9 cellular contexts compared by ENCODE assay signal in the genomic region with DNA sequence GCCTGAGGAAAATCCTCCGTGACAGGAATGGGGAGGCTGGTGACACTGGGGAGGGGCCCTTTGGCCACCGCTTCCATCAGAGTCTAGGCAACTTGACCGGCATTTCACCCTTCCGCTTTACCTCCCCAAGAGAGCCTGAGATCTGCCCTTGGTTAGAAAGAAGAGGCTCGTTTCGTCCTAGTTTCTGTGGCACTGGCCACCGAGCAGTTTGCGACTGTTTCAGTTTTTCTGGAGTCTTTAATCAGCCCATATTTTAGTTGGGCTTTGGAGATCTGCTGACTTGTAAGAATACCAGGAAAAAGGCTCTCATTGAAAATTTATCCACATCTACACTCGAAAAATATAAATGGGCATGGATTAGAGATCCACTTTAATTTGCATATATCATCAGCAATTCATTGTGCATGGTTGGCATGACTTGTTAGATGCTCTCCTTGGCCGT. TPM values are rescaled to one million over a fixed set of nuclear protein-coding genes. Genes with fewer than 3 reads are reported as not detected.
A peak's percentile ranks its signal among the peaks of the same experiment; 100 is the strongest.
DNase-seq lines count a peak whose midpoint lies in the region; ATAC-seq, FAIRE-seq and TF ChIP-seq lines count a peak whose summit lies in the region.
"Had no signal": no experiment of that assay in that cellular context is flagged by ENCODE, and none has a peak within 500 bp of the region (broad histone marks: within the 10 kb centered on the region; RNA-seq: fewer than 3 reads in every experiment).

No MANE protein-coding gene starts in this region.

- no peaks in the 10 kb centered on the region for H3K9me3 Mint-ChIP-seq in activated CD4-positive, alpha-beta T cell treated with anti-CD3 and anti-CD28 coated beads for 36 hours (ENCODE audit: low read depth)

- CTCF ChIA-PET in activated CD4-positive, alpha-beta T cell treated with anti-CD3 and anti-CD28 coated beads for 36 hours (lab: Charles Lee) = no interaction called here

- H3K27me3 ChIP-seq in adipocyte (replicated peaks; ENCODE audit: control insufficient read depth, insufficient read depth, low read length) = no peaks in the 10 kb centered on the region
- no peaks in the 10 kb centered on the region for H3K27me3 ChIP-seq in thoracic aorta (replicated peaks; ENCODE audit: insufficient read depth)

- intact Hi-C loops in activated CD4-positive, alpha-beta T cell treated with anti-CD3 and anti-CD28 coated beads for 36 hours (cut with DNase I, micrococcal nuclease) = loop anchor here in 1 of 2 experiments (5.0 kb wide), 1 partner anchor 217 kb away; the partner anchor contains the start of gene ACTR6
- intact Hi-C loops in kidney (cut with DNase I) = no loop called here

- POLR2A ChIA-PET in activated CD4-positive, alpha-beta T cell treated with anti-CD3 and anti-CD28 coated beads for 36 hours (lab: Charles Lee) = no interaction called here

- no peaks in the 10 kb centered on the region for H3K36me3 ChIP-seq in adipocyte (ENCODE audit: control insufficient read depth, insufficient read depth, low read length, severe bottlenecking)
- H3K36me3 ChIP-seq in kidney (ENCODE audit: control insufficient read depth in 1 of 2, insufficient read depth in 2 of 2, low read length in 2 of 2) = no peaks in the 10 kb centered on the region
- H3K36me3 ChIP-seq in thoracic aorta = no peaks in the 10 kb centered on the region

- H3K4me3 ChIP-seq in adipocyte (ENCODE audit: low read length) (peak overlapping the region; percentile 88), kidney (ENCODE audit: low read length in 2 of 2) (peak overlapping the region; percentile 73 to 78), thoracic aorta (peak overlapping the region; percentile 86)

- H3K9ac ChIP-seq in adipocyte (ENCODE audit: low read length) = peak overlapping the region; percentile 86
- peak overlapping the region in 1 of 2 donors; percentile 53 for H3K9ac ChIP-seq in kidney (ENCODE audit: low read length in 2 of 2)

- H3K4me1 ChIP-seq in adipocyte (ENCODE audit: control insufficient read depth, insufficient read depth, low read length) (peaks cover 15% of the 10 kb centered on the region), kidney (ENCODE audit: control insufficient read depth in 1 of 2, insufficient read depth in 1 of 2, low read depth in 1 of 2, low read length in 2 of 2) (peaks cover 4 to 5% of the 10 kb centered on the region in 2 donors), thoracic aorta (ENCODE audit: control insufficient read depth in 1 of 2, low read depth in 2 of 2) (peaks cover 0 to 29% of the 10 kb centered on the region in 2 donors)

- no peak for TF ChIP-seq CTCF in kidney (IDR thresholded peaks at IDR 0.05; ENCODE audit: borderline replicate concordance, extremely low read depth, insufficient read depth)
- TF ChIP-seq CTCF in thoracic aorta (IDR thresholded peaks at IDR 0.05) = no peak

- no peaks in the 10 kb centered on the region for H3K9me3 ChIP-seq in adipocyte (ENCODE audit: control insufficient read depth, low read length)
- H3K9me3 ChIP-seq in kidney (ENCODE audit: control insufficient read depth in 1 of 2, low read length in 2 of 2) = no peaks in the 10 kb centered on the region
- no peaks in the 10 kb centered on the region for H3K9me3 ChIP-seq in thoracic aorta

- FAIRE-seq in HTR-8/SVneo (lab: Jason Lieb, UNC) (no peak), kidney (lab: Jason Lieb, UNC) (no peak)
- FAIRE-seq: colon had no signal

- no peak overlapping the region for H3K27ac Mint-ChIP-seq in activated CD4-positive, alpha-beta T cell treated with anti-CD3 and anti-CD28 coated beads for 36 hours

- no peaks in the 10 kb centered on the region for H3K36me3 Mint-ChIP-seq in activated CD4-positive, alpha-beta T cell treated with anti-CD3 and anti-CD28 coated beads for 36 hours (ENCODE audit: low read depth)

- ATAC-seq in activated CD4-positive, alpha-beta T cell treated with anti-CD3 and anti-CD28 coated beads for 36 hours = no peak
- ATAC-seq in thoracic aorta (ENCODE audit: insufficient number of reproducible peaks, low FRiP score, low read depth) = no peak
- ATAC-seq in HG03469 (IDR thresholded peaks at IDR 0.05; ENCODE audit: unreplicated experiment) = no peak

- H3K4me3 Mint-ChIP-seq in activated CD4-positive, alpha-beta T cell treated with anti-CD3 and anti-CD28 coated beads for 36 hours = peak overlapping the region; percentile 47

- H3K27me3 Mint-ChIP-seq in activated CD4-positive, alpha-beta T cell treated with anti-CD3 and anti-CD28 coated beads for 36 hours = peaks cover 41% of the 10 kb centered on the region

- H3K4me1 Mint-ChIP-seq in activated CD4-positive, alpha-beta T cell treated with anti-CD3 and anti-CD28 coated beads for 36 hours = peaks cover 6% of the 10 kb centered on the region

- H3K27ac ChIP-seq in kidney (ENCODE audit: low read depth in 2 of 2, low read length in 2 of 2) = no peak overlapping the region
- peak overlapping the region; percentile 77 to 84 for H3K27ac ChIP-seq in thoracic aorta

- no peak for DNase-seq in activated CD4-positive, alpha-beta T cell treated with anti-CD3 and anti-CD28 coated beads for 36 hours
- DNase-seq in activated CD4-positive, alpha-beta T cell treated with anti-CD3 and anti-CD28 coated beads, Interleukin-2, amount 50 U/mL, for 48 hours = no peak
- DNase-seq in HTR-8/SVneo (ENCODE audit: insufficient read length, low spot score) (peak; percentile 14), adipocyte (ENCODE audit: low read depth) (no peak), kidney (no peak), thoracic aorta (ENCODE audit: low spot score) (no peak), NCI-H128 (lab: John Stamatoyannopoulos, UW; ENCODE audit: unreplicated experiment) (no peak)

RNA-seq across cellular contexts. Expression of gene ANKS1B, which starts 0.4 kb away (rescaled TPM):
- total RNA-seq in activated CD4-positive, alpha-beta T cell treated with anti-CD3 and anti-CD28 coated beads for 36 hours = under 1 TPM; 0.19 to 0.73 TPM
- total RNA-seq in kidney = 5.8 TPM
- 1.7 TPM for polyA plus RNA-seq in kidney (ENCODE audit: insufficient read depth, low read depth, low replicate concordance)
- 10 to 100 TPM; 45.5 to 65.9 TPM for total RNA-seq in thoracic aorta

Comparison
In these comparisons a context has a peak if more than half of its experiments do, and no peak if none do; other contexts are left out.
1. H3K27ac ChIP-seq: peak in thoracic aorta (2 of 2); none in kidney (0 of 2).
2. Peak in every context shown above with its lines, with median percentiles within 50 percentile points of each other: H3K4me3 ChIP-seq.